Comparison of ENCODE assay signal across 10 cellular contexts in the genomic region with DNA sequence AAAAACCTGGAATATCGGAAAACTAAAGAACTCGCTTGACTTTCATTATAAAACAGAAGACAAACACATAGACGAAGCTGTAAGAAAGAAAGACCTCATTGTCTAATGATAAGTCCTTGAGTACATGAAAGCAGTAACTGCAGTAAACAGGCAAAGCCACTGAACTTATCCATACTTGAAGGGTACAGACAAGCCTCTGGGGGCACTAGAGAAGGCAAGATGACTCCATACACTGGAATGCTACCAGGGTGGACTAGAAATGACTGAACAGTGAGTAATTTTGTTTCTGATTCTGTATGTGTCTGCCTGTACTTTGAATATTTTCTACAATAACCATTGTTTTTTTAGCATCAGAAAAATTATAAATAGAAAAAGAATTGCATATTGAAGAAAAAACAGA.
DNase-seq lines count a peak whose midpoint lies in the region; ATAC-seq, FAIRE-seq and TF ChIP-seq lines count a peak whose summit lies in the region.
"Had no signal": no experiment of that assay in that cellular context is flagged by ENCODE, and none has a peak within 500 bp of the region (broad histone marks: within the 10 kb centered on the region; RNA-seq: fewer than 3 reads in every experiment).

No MANE protein-coding gene starts in this region.

- H4K20me1 ChIP-seq in HepG2 (ENCODE audit: insufficient read depth, low read length) (no peaks in the 10 kb centered on the region), SK-N-SH (ENCODE audit: insufficient read depth) (no peaks in the 10 kb centered on the region)

- intact Hi-C loops in HepG2 (cut with micrococcal nuclease; ENCODE audit: unreplicated experiment) (no loop called here), right lobe of liver (cut with DNase I) (no loop called here)

- H3K27me3 ChIP-seq in HepG2 (ENCODE audit: control insufficient read depth in 1 of 2, insufficient read depth in 2 of 2, low read length in 2 of 2) (no peaks in the 10 kb centered on the region), right lobe of liver (no peaks in the 10 kb centered on the region), SK-N-SH (ENCODE audit: insufficient read depth) (no peaks in the 10 kb centered on the region)

- TF ChIP-seq POLR2A in HepG2 (IDR thresholded peaks at IDR 0.05; ENCODE audit: insufficient read depth in 1 of 2, low read depth in 2 of 2, low read length in 2 of 2) (no peak), right lobe of liver (IDR thresholded peaks at IDR 0.05) (no peak)

- no peak overlapping the region for H2AFZ ChIP-seq in HepG2 (ENCODE audit: low read length)
- peak overlapping the region; percentile 86; the same call in 1 of the 2 replicates for H2AFZ ChIP-seq in SK-N-SH (ENCODE audit: low read depth)

- H3K4me3 ChIP-seq in HepG2 (replicated peaks in 1 of 3; ENCODE audit: insufficient read depth in 1 of 3, low read depth in 2 of 3, low read length in 3 of 3) (no peak overlapping the region), right lobe of liver (no peak overlapping the region), SK-N-SH (ENCODE audit: low read depth in 2 of 2, low read length in 1 of 2) (no peak overlapping the region; a peak in 1 of 4 replicates)
- H3K4me3 ChIP-seq: SK-N-MC had no signal

- CTCF ChIA-PET in HepG2 (lab: Yijun Ruan, JAX; ENCODE audit: low intra/inter-chr PET ratio, low total read pairs) (no interaction called here), SK-N-SH (lab: Yijun Ruan, JAX) (interaction anchor here (1.1 to 1.9 kb wide), 2 partner anchors 237 to 239 kb away, joined by 3 to 7 read pairs; no protein-coding TSS in a partner anchor)

- FAIRE-seq in HepG2 (lab: Jason Lieb, UNC), result no peak

- no peak overlapping the region for H3K4me2 ChIP-seq in HepG2 (ENCODE audit: low read depth, low read length)
- H3K4me2 ChIP-seq in SK-N-SH, result peak overlapping the region; percentile 24; the same call in 1 of the 2 replicates

- H3K36me3 ChIP-seq in HepG2 (replicated peaks in 1 of 2; ENCODE audit: control insufficient read depth in 1 of 2, insufficient read depth in 2 of 2, low read length in 2 of 2) (no peaks in the 10 kb centered on the region), right lobe of liver (no peaks in the 10 kb centered on the region), SK-N-SH (replicated peaks in 1 of 2; ENCODE audit: control insufficient read depth in 1 of 2, insufficient read depth in 2 of 2, low read length in 1 of 2) (no peaks in the 10 kb centered on the region)

- DNase-seq in HepG2 (ENCODE audit: low spot score) (peak; percentile 21), right lobe of liver (no peak), SK-N-SH (no peak), globus pallidus (ENCODE audit: low spot score) (peak; percentile 4), DMS79 treated with DMSO at 0.1 percent for 48 hours (lab: John Stamatoyannopoulos, UW) (no peak), H4 (ENCODE audit: low spot score) (no peak)
- DNase-seq in activated CD4-positive, alpha-beta T cell treated with anti-CD3 and anti-CD28 coated beads for 4 hours, result no peak
- DNase-seq: stimulated activated CD4-positive, alpha-beta T cell treated with anti-CD3 and anti-CD28 coated beads, Interleukin-2, amount 100 ng/mL, for 48 hours had no signal

- TF ChIP-seq EP300 in HepG2 (IDR thresholded peaks at IDR 0.05; ENCODE audit: low read depth in 2 of 2, low read length in 2 of 2) (no peak), HepG2 (CRISPR knock-in tag; IDR thresholded peaks at IDR 0.05; ENCODE audit: borderline replicate concordance) (no peak), SK-N-SH (IDR thresholded peaks at IDR 0.05; ENCODE audit: borderline replicate concordance in 1 of 2, low read depth in 1 of 2, low read length in 1 of 2) (no peak)

- in situ Hi-C loops in HepG2 (cut with HindIII; ENCODE audit: extremely low pct_ligation_motif_present, low pct_unique_long_range_greater_than_20kb), result loop anchor here (10.0 to 25.0 kb wide), 2 partner anchors 240 to 743 kb away; no protein-coding TSS in a partner anchor

- no peaks in the 10 kb centered on the region for H3K9me2 ChIP-seq in SK-N-SH

- POLR2A ChIA-PET in HepG2 (lab: Yijun Ruan, JAX), result no interaction called here
- POLR2A ChIA-PET in SK-N-SH (lab: Yijun Ruan, JAX), result no interaction called here

- H3K79me2 ChIP-seq in HepG2 (ENCODE audit: insufficient read depth, low read length) (no peaks in the 10 kb centered on the region), SK-N-SH (ENCODE audit: insufficient read depth) (no peaks in the 10 kb centered on the region)

- H3F3A ChIP-seq in SK-N-SH (replicated peaks; ENCODE audit: insufficient read depth), result peaks cover 3% of the 10 kb centered on the region

- BruUV-seq in HepG2 (replicated peaks; lab: Mats Ljungman, UMichigan), result no TSS peak

- H3K27ac ChIP-seq in HepG2 (ENCODE audit: extremely low read length, insufficient read depth, low read length) (no peak overlapping the region), right lobe of liver (no peak overlapping the region), SK-N-SH (ENCODE audit: low read depth in 2 of 2, low read length in 1 of 2) (peak overlapping the region in 1 of 2 experiments; percentile 41; a peak in 1 of 4 replicates)
- H3K27ac ChIP-seq: SK-N-MC had no signal

- peak; percentile 62 for ATAC-seq in HepG2
- ATAC-seq in right lobe of liver, result no peak
- no peak for ATAC-seq in HG02852 (IDR thresholded peaks at IDR 0.05; ENCODE audit: unreplicated experiment)

- TF ChIP-seq CTCF in HepG2 (CRISPR knock-in tag; IDR thresholded peaks at IDR 0.05) (no peak), right lobe of liver (IDR thresholded peaks at IDR 0.05) (peak in 1 of 4 donors; percentile 4), SK-N-SH (IDR thresholded peaks at IDR 0.05) (peak; percentile 70)

- H3K9ac ChIP-seq in HepG2 (ENCODE audit: insufficient read depth, low read depth, low read length) (no peak overlapping the region), SK-N-SH (no peak overlapping the region; the same call in 1 of the 2 replicates)

- no peaks in the 10 kb centered on the region for H3K4me1 ChIP-seq in HepG2 (ENCODE audit: insufficient read depth, low read length)
- no peaks in the 10 kb centered on the region for H3K4me1 ChIP-seq in right lobe of liver
- peaks cover 0 to 9% of the 10 kb centered on the region in 2 experiments; a peak in 1 of 4 replicates for H3K4me1 ChIP-seq in SK-N-SH (ENCODE audit: control insufficient read depth in 1 of 2, insufficient read depth in 2 of 2, low read depth in 1 of 2, low read length in 1 of 2)

- H3K9me3 ChIP-seq in HepG2 (ENCODE audit: low read length) (peaks cover 44% of the 10 kb centered on the region), right lobe of liver (no peaks in the 10 kb centered on the region), SK-N-SH (no peaks in the 10 kb centered on the region)

- WGBS in HepG2 (ENCODE audit: low lambda C conversion rate), result 1% methylated on average over 3 of the region's 3 CpGs
- WGBS in right lobe of liver (ENCODE audit: insufficient coverage, low coverage, low lambda C conversion rate, missing lambda C conversion rate), result 64% methylated on average over 3 of the region's 3 CpGs
- 5% methylated on average over 3 of the region's 3 CpGs for WGBS in SK-N-SH (ENCODE audit: low lambda C conversion rate)

- TF ChIP-seq RAD21 in HepG2 (CRISPR knock-in tag; IDR thresholded peaks at IDR 0.05), result no peak
- TF ChIP-seq RAD21 in SK-N-SH (IDR thresholded peaks at IDR 0.05; ENCODE audit: low read length), result no peak

TF ChIP-seq in HepG2, 621 proteins besides CTCF, POLR2A, EP300 and RAD21:
- TF ChIP-seq FOSL2 (CRISPR knock-in tag; IDR thresholded peaks at IDR 0.05), result peak; percentile 38; the same call in 1 of the 2 replicates
- TF ChIP-seq, protein P1, sequence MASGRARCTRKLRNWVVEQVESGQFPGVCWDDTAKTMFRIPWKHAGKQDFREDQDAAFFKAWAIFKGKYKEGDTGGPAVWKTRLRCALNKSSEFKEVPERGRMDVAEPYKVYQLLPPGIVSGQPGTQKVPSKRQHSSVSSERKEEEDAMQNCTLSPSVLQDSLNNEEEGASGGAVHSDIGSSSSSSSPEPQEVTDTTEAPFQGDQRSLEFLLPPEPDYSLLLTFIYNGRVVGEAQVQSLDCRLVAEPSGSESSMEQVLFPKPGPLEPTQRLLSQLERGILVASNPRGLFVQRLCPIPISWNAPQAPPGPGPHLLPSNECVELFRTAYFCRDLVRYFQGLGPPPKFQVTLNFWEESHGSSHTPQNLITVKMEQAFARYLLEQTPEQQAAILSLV (CRISPR knock-in tag; IDR thresholded peaks at IDR 0.05; ENCODE audit: borderline replicate concordance), result no peak

TF ChIP-seq in SK-N-SH, 30 proteins besides CTCF, POLR2A, EP300 and RAD21:
- TF ChIP-seq, protein P2, sequence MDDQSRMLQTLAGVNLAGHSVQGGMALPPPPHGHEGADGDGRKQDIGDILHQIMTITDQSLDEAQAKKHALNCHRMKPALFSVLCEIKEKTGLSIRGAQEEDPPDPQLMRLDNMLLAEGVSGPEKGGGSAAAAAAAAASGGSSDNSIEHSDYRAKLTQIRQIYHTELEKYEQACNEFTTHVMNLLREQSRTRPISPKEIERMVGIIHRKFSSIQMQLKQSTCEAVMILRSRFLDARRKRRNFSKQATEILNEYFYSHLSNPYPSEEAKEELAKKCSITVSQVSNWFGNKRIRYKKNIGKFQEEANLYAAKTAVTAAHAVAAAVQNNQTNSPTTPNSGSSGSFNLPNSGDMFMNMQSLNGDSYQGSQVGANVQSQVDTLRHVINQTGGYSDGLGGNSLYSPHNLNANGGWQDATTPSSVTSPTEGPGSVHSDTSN (IDR thresholded peaks at IDR 0.05), result no peak
- TF ChIP-seq TCF12 (IDR thresholded peaks at IDR 0.05) (peak; percentile 29; the same call in 1 of the 2 replicates), TEAD4 (IDR thresholded peaks at IDR 0.05; ENCODE audit: borderline replicate concordance, insufficient read depth) (peak; percentile 38; the same call in 1 of the 2 replicates), FOSL2 (IDR thresholded peaks at IDR 0.05; ENCODE audit: borderline replicate concordance, low read depth) (peak; percentile 86), JUND (IDR thresholded peaks at IDR 0.05) (peak; percentile 83), FOXM1 (IDR thresholded peaks at IDR 0.05; ENCODE audit: low read depth) (no peak), EZH2phosphoT487 (IDR thresholded peaks at IDR 0.05; ENCODE audit: borderline replicate concordance, low read depth) (no peak)

Comparison
In these comparisons a context has a peak if more than half of its experiments do, and no peak if none do; other contexts are left out.
1. DNase-seq: peak in HepG2 (single experiment) and globus pallidus (single experiment); none in right lobe of liver (0 of 3), SK-N-SH (single experiment), DMS79 treated with DMSO at 0.1 percent for 48 hours (single experiment), H4 (single experiment) and activated CD4-positive, alpha-beta T cell treated with anti-CD3 and anti-CD28 coated beads for 4 hours (0 of 2).